Comparison of ENCODE assay signal across 8 cellular contexts in genomic region chr17:8173056-8173870, GRCh38.
DNase-seq lines count a peak whose midpoint lies in the region; ATAC-seq and TF ChIP-seq lines count a peak whose summit lies in the region.

No MANE protein-coding gene starts in this region.

- peak; percentile 99 for TF ChIP-seq POLR2A in GM19193 (IDR thresholded peaks at IDR 0.05; ENCODE audit: extremely low read depth, insufficient read depth, insufficient read length)

- DNase-seq in C1 segment of cervical spinal cord (lab: John Stamatoyannopoulos, UW) (peak in 12 of 14 donors; percentile 58 to 98 (median 81)), NCI-H345 treated with DMSO at 0.1 percent for 48 hours (lab: John Stamatoyannopoulos, UW; ENCODE audit: unreplicated experiment) (peak; percentile 83)
- peak; percentile 34 to 53 (median 48) for DNase-seq in activated CD4-positive, CD25-positive, alpha-beta regulatory T cell (lab: John Stamatoyannopoulos, UW)
- DNase-seq in stimulated activated CD4-positive, alpha-beta T cell treated with anti-CD3 and anti-CD28 coated beads, Interleukin-2, amount 100 ng/mL, for 24 hours: peak; percentile 77 to 81

- H3K27ac ChIP-seq in cingulate gyrus (ENCODE audit: low read depth, low read length): peak overlapping the region; percentile 98
- H3K27ac ChIP-seq in layer of hippocampus (ENCODE audit: low read depth, low read length): peak overlapping the region; percentile 93

- ATAC-seq in HG03378 (IDR thresholded peaks at IDR 0.05; ENCODE audit: unreplicated experiment): peak; percentile 72

- H3K27me3 ChIP-seq in layer of hippocampus (ENCODE audit: control insufficient read depth, insufficient read depth, low read length): no peaks in the 10 kb centered on the region

Comparison
In these comparisons a context has a peak if more than half of its experiments do, and no peak if none do; other contexts are left out.
1. Peak in every context shown above with its lines: DNase-seq, ATAC-seq and H3K27ac ChIP-seq.